In genomic region chr11:914747-915493, GRCh38 we compare ENCODE assay signal across 1 cellular context.
TF ChIP-seq lines count a peak whose summit lies in the region.

No MANE protein-coding gene starts in this region.

TF ChIP-seq in K562, 482 proteins besides CTCF, POLR2A, EP300 and RAD21 (continued from another document):
- TF ChIP-seq ZNF407 (IDR thresholded peaks at IDR 0.05; ENCODE audit: low read depth) (no peak), PCBP1 (IDR thresholded peaks at IDR 0.05; ENCODE audit: low read depth, low read length, poor library complexity, severe bottlenecking) (no peak), MAFG (tag; conservative IDR thresholded peaks at IDR 0.05) (peak; percentile 70), TEAD1 (CRISPR knock-in tag; IDR thresholded peaks at IDR 0.05) (no peak), HMG20B (CRISPR knock-in tag; IDR thresholded peaks at IDR 0.05) (no peak), ZNF644 (tag; IDR thresholded peaks at IDR 0.05; ENCODE audit: low read depth) (0 out of 2 replicates have a peak, but pooled peaks have one; percentile 65), NR4A1 (CRISPR knock-in tag; IDR thresholded peaks at IDR 0.05) (no peak), NR4A1 (tag; IDR thresholded peaks at IDR 0.05) (0 out of 2 replicates have a peak, but pooled peaks have one; percentile 25), ETV1 (tag; conservative IDR thresholded peaks at IDR 0.05; ENCODE audit: low read depth) (peak; percentile 79), ELF1 (tag; IDR thresholded peaks at IDR 0.05) (no peak), POLR2AphosphoS5 (IDR thresholded peaks at IDR 0.05; ENCODE audit: control insufficient read depth, insufficient read depth, low read depth, low read length) (no peak), ZNF146 (CRISPR knock-in tag; IDR thresholded peaks at IDR 0.05; ENCODE audit: unreplicated experiment) (no peak), ZNF57 (CRISPR knock-in tag; IDR thresholded peaks at IDR 0.05) (no peak), MAZ (CRISPR knock-in tag; conservative IDR thresholded peaks at IDR 0.05 in 1 of 2, IDR thresholded peaks at IDR 0.05 in 1 of 2) (0 out of 4 replicates have a peak, but pooled peaks of 1 of the 2 experiments have one; percentile 26), NFRKB (IDR thresholded peaks at IDR 0.05; ENCODE audit: low read depth) (no peak), EHMT2 (IDR thresholded peaks at IDR 0.05) (no peak), CHD4 (IDR thresholded peaks at IDR 0.05; ENCODE audit: insufficient read depth, insufficient replicate concordance, low read depth, low read length, poor library complexity, severe bottlenecking) (no peak), NFIC (IDR thresholded peaks at IDR 0.05) (no peak), ZNF589 (CRISPR knock-in tag; IDR thresholded peaks at IDR 0.05; ENCODE audit: low read depth) (0 out of 2 replicates have a peak, but pooled peaks have one; percentile 27), ZBTB11 (CRISPR knock-in tag; IDR thresholded peaks at IDR 0.05) (peak in 1 of 3 experiments; percentile 49; a peak in 1 of 6 replicates), ZNF436 (CRISPR knock-in tag; IDR thresholded peaks at IDR 0.05) (no peak), PHF8 (IDR thresholded peaks at IDR 0.05; ENCODE audit: borderline replicate concordance, low read length) (peak; percentile 26; the same call in 1 of the 2 replicates), ZBTB33 (CRISPR knock-in tag; IDR thresholded peaks at IDR 0.05) (peak; percentile 84), NR2C2 (CRISPR knock-in tag; IDR thresholded peaks at IDR 0.05) (no peak), NR2C2 (tag; IDR thresholded peaks at IDR 0.05) (peak; percentile 43; the same call in 1 of the 2 replicates), ESRRA (IDR thresholded peaks at IDR 0.05; ENCODE audit: borderline replicate concordance, low read depth) (peak; percentile 83), MYNN (IDR thresholded peaks at IDR 0.05) (no peak), MYNN (CRISPR knock-in tag; IDR thresholded peaks at IDR 0.05) (no peak), USF1 (CRISPR knock-in tag; IDR thresholded peaks at IDR 0.05) (no peak), POLR2B (IDR thresholded peaks at IDR 0.05; ENCODE audit: low read depth, partially characterized antibody) (no peak), ARID2 (IDR thresholded peaks at IDR 0.05) (no peak), ZBTB40 (IDR thresholded peaks at IDR 0.05) (no peak), ZBTB40 (CRISPR knock-in tag; IDR thresholded peaks at IDR 0.05) (no peak)
